In the genomic region with DNA sequence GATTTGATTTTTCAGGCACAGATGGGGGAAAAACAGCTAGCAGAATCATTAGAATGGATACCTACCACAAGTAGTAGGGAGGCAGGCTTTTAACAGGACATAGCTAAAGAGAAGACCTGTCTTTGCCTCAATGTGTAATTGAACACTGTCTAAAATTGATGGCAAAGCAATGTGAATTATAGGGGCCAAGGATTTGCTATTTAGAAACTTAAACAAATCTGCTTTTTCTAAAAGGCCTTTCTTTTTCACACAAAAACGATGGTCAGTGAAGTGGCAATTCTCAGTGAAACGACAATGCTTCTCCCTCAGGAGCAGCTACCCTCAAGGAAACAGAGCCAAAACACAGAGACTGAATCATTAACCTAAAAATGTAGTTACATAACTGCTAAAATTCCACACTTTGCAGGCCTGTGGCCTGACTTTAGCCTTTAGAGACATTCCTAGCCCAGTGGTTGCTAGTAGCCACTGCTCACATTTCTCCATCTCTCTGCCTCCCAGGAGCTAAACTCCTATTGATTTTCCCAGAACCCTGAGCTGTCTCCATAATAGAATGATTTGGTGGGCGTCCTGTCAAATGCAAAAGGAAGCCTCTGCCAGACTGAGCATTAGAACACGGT, we compare ENCODE assay signal across 9 cellular contexts.
DNase-seq lines count a peak whose midpoint lies in the region; ATAC-seq and TF ChIP-seq lines count a peak whose summit lies in the region.
"Had no signal": no experiment of that assay in that cellular context is flagged by ENCODE, and none has a peak within 500 bp of the region (broad histone marks: within the 10 kb centered on the region; RNA-seq: fewer than 3 reads in every experiment).

No MANE protein-coding gene starts in this region.

- H3K27ac Mint-ChIP-seq in HFFc6, result peak overlapping the region; percentile 91
- H3K27ac Mint-ChIP-seq in activated naive CD4-positive, alpha-beta T cell treated with anti-CD3 and anti-CD28 coated beads, Interleukin-2, amount 50 U/mL, for 72 hours, result no peak overlapping the region
- H3K27ac Mint-ChIP-seq in natural killer cell, result no peak overlapping the region

- intact Hi-C loops in stomach (cut with DNase I; ENCODE audit: low total_unique reads) (no loop called here), natural killer cell (cut with micrococcal nuclease) (no loop called here)

- peak overlapping the region in 4 of 5 donors; percentile 32 to 64 (median 40) for H3K27ac ChIP-seq in stomach

- DNase-seq in HFFc6 (peak; percentile 82), cardiac fibroblast (ENCODE audit: low read depth in 2 of 2) (peak; percentile 86 to 93), left kidney (ENCODE audit: low read depth, low spot score) (peak; percentile 46), stomach (no peak), D341Med (ENCODE audit: low spot score) (no peak), natural killer cell (no peak)
- DNase-seq in activated naive CD4-positive, alpha-beta T cell treated with anti-CD3 and anti-CD28 coated beads, Interleukin-2, amount 50 U/mL, for 72 hours (ENCODE audit: low spot score in 2 of 2), result no peak
- DNase-seq: cortex of kidney had no signal

- H3K4me3 Mint-ChIP-seq in HFFc6 (peak overlapping the region; percentile 71), natural killer cell (no peak overlapping the region)

- TF ChIP-seq CTCF in HFFc6 (IDR thresholded peaks at IDR 0.05) (0 out of 2 replicates have a peak, but pooled peaks have one; percentile 21), cardiac fibroblast (IDR thresholded peaks at IDR 0.05; ENCODE audit: low read depth, low read length) (peak; percentile 39), stomach (IDR thresholded peaks at IDR 0.05) (no peak), natural killer cell (IDR thresholded peaks at IDR 0.05) (no peak)

- peaks cover 49% of the 10 kb centered on the region for H3K4me1 Mint-ChIP-seq in HFFc6 (ENCODE audit: low read depth)
- H3K4me1 Mint-ChIP-seq in natural killer cell, result no peaks in the 10 kb centered on the region

- H3K4me1 ChIP-seq in stomach, result peaks cover 3 to 22% (median 9%) of the 10 kb centered on the region in 4 donors

- H3K36me3 Mint-ChIP-seq in HFFc6 (ENCODE audit: low read depth), result peaks cover 11% of the 10 kb centered on the region; the same call in 1 of the 2 replicates
- peaks cover 4 to 12% of the 10 kb centered on the region in 2 donors for H3K36me3 Mint-ChIP-seq in activated naive CD4-positive, alpha-beta T cell treated with anti-CD3 and anti-CD28 coated beads, Interleukin-2, amount 50 U/mL, for 72 hours
- no peaks in the 10 kb centered on the region for H3K36me3 Mint-ChIP-seq in natural killer cell

- H3K4me3 ChIP-seq in cardiac fibroblast (replicated peaks in 1 of 2; ENCODE audit: low read depth in 2 of 2, low read length in 2 of 2) (no peak overlapping the region), stomach (no peak overlapping the region)

- H3K27me3 Mint-ChIP-seq in HFFc6 (ENCODE audit: insufficient read depth) (no peaks in the 10 kb centered on the region), natural killer cell (ENCODE audit: low read depth in 2 of 2) (no peaks in the 10 kb centered on the region)

- H3K36me3 ChIP-seq in stomach, result no peaks in the 10 kb centered on the region

- ATAC-seq in HG03135 (IDR thresholded peaks at IDR 0.05; ENCODE audit: unreplicated experiment) (no peak), natural killer cell (no peak)
- ATAC-seq in activated naive CD4-positive, alpha-beta T cell treated with anti-CD3 and anti-CD28 coated beads, Interleukin-2, amount 50 U/mL, for 72 hours, result no peak

- peaks cover 0 to 5% (median under 1%) of the 10 kb centered on the region in 4 donors for H3K9me3 ChIP-seq in stomach

- WGBS in stomach, 5 donors, result 54 to 75% (median 65%) methylated on average over 4 of the region's 4 CpGs

- no peak for TF ChIP-seq POLR2A in stomach (IDR thresholded peaks at IDR 0.05)

- no peaks in the 10 kb centered on the region for H3K27me3 ChIP-seq in stomach

- H3K9me3 Mint-ChIP-seq in HFFc6, result no peaks in the 10 kb centered on the region
- H3K9me3 Mint-ChIP-seq in activated naive CD4-positive, alpha-beta T cell treated with anti-CD3 and anti-CD28 coated beads, Interleukin-2, amount 50 U/mL, for 72 hours, result peaks cover 7 to 14% of the 10 kb centered on the region in 2 donors
- H3K9me3 Mint-ChIP-seq in natural killer cell, result peaks cover 0 to 3% of the 10 kb centered on the region in 2 donors

- TF ChIP-seq EP300 in stomach (IDR thresholded peaks at IDR 0.05), result no peak

Comparison
In these comparisons a context has a peak if more than half of its experiments do, and no peak if none do; other contexts are left out.
1. DNase-seq: peak in HFFc6 (single experiment), cardiac fibroblast (2 of 2) and left kidney (single experiment); none in stomach (single experiment), D341Med (single experiment), activated naive CD4-positive, alpha-beta T cell treated with anti-CD3 and anti-CD28 coated beads, Interleukin-2, amount 50 U/mL, for 72 hours (0 of 2) and natural killer cell (single experiment).
2. CTCF ChIP-seq: peak in HFFc6 (single experiment) and cardiac fibroblast (single experiment); none in stomach (0 of 7) and natural killer cell (single experiment).